31 cellular contexts compared by ENCODE assay signal in genomic region chr3:166186003-166186402, GRCh38.
"Had no signal": no experiment of that assay in that cellular context is flagged by ENCODE, and none has a peak within 500 bp of the region (broad histone marks: within the 10 kb centered on the region; RNA-seq: fewer than 3 reads in every experiment).

No MANE protein-coding gene starts in this region.

- H3K4me3 ChIP-seq: heart left ventricle, left lung, lower lobe of right lung, skin epidermis, spleen, suprapubic skin, thoracic aorta, tibial artery, upper lobe of right lung had no signal

- H3K9ac ChIP-seq: parathyroid adenoma had no signal

- DNase-seq: heart left ventricle; hypothalamus; immature natural killer cell; kidney; left colon; left lung; lower lobe of right lung; mammary epithelial cell; mesendoderm; naive B cell; natural killer cell; nephron progenitor cell; occipital lobe; retina; right cardiac atrium; spleen; stimulated activated CD4-positive, alpha-beta T cell treated with anti-CD3 and anti-CD28 coated beads, Interleukin-4, amount 100 ng/mL, for 24 hours; stimulated activated naive CD4-positive, alpha-beta T cell; tibial artery; trophoblast cell; upper lobe of right lung had no signal

- H3K36me3 Mint-ChIP-seq: immature natural killer cell; mesothelial cell of epicardium; naive B cell; natural killer cell; stimulated activated effector memory CD8-positive, alpha-beta T cell treated with anti-CD3 and anti-CD28 coated beads, Interleukin-12 subunit alpha, Interleukin-12 subunit beta, amount 100 ng/mL, for 72 hours had no signal

- H3K4me1 Mint-ChIP-seq: immature natural killer cell; mesothelial cell of epicardium; naive B cell; natural killer cell; nephron progenitor cell; stimulated activated effector memory CD8-positive, alpha-beta T cell treated with anti-CD3 and anti-CD28 coated beads, Interleukin-12 subunit alpha, Interleukin-12 subunit beta, amount 100 ng/mL, for 72 hours had no signal

- H3K27ac ChIP-seq: heart left ventricle, left lung, lower lobe of right lung, neutrophil, parathyroid adenoma, skin epidermis, spleen, suprapubic skin, thoracic aorta, tibial artery, upper lobe of right lung had no signal

- H3K27me3 Mint-ChIP-seq: naive B cell; progenitor cell of endocrine pancreas; stimulated activated naive CD8-positive, alpha-beta T cell treated with anti-CD3 and anti-CD28 coated beads, Interleukin-15, Interleukin-2, amounts not matched to agents 100 ng/mL and 50 ng/mL, for 24 hours had no signal

- H3K9me3 Mint-ChIP-seq: mesothelial cell of epicardium, nephron progenitor cell had no signal

- H3K79me2 ChIP-seq: parathyroid adenoma had no signal

- H3K36me3 ChIP-seq: heart left ventricle, left lung, lower lobe of right lung, neutrophil, spleen, suprapubic skin, thoracic aorta, tibial artery, upper lobe of right lung had no signal

- ATAC-seq: heart left ventricle; left colon; left lung; lower lobe of right lung; natural killer cell; right cardiac atrium; sciatic nerve; stimulated activated effector memory CD8-positive, alpha-beta T cell treated with anti-CD3 and anti-CD28 coated beads, Interleukin-12 subunit alpha, Interleukin-12 subunit beta, amount 100 ng/mL, for 72 hours; upper lobe of right lung had no signal

- H3K27ac Mint-ChIP-seq: immature natural killer cell; mesothelial cell of epicardium; natural killer cell; nephron progenitor cell; progenitor cell of endocrine pancreas; stimulated activated effector memory CD8-positive, alpha-beta T cell treated with anti-CD3 and anti-CD28 coated beads, Interleukin-12 subunit alpha, Interleukin-12 subunit beta, amount 100 ng/mL, for 72 hours; stimulated activated naive CD8-positive, alpha-beta T cell treated with anti-CD3 and anti-CD28 coated beads, Interleukin-15, Interleukin-2, amounts not matched to agents 100 ng/mL and 50 ng/mL, for 24 hours had no signal

- H3K4me1 ChIP-seq: heart left ventricle, left lung, lower lobe of right lung, parathyroid adenoma, spleen, suprapubic skin, tibial artery, upper lobe of right lung had no signal

- H3K27me3 ChIP-seq: heart left ventricle, left lung, neutrophil, spleen, suprapubic skin, tibial artery, upper lobe of right lung had no signal

- H2AFZ ChIP-seq: parathyroid adenoma had no signal

- H3K9me3 ChIP-seq: heart left ventricle, left lung, lower lobe of right lung, neutrophil, suprapubic skin, thoracic aorta, tibial artery, upper lobe of right lung had no signal

- H3K4me3 Mint-ChIP-seq: immature natural killer cell; mesothelial cell of epicardium; naive B cell; natural killer cell; nephron progenitor cell; stimulated activated effector memory CD8-positive, alpha-beta T cell treated with anti-CD3 and anti-CD28 coated beads, Interleukin-12 subunit alpha, Interleukin-12 subunit beta, amount 100 ng/mL, for 72 hours; stimulated activated naive CD8-positive, alpha-beta T cell treated with anti-CD3 and anti-CD28 coated beads, Interleukin-15, Interleukin-2, amounts not matched to agents 100 ng/mL and 50 ng/mL, for 24 hours had no signal
